In the genomic region with DNA sequence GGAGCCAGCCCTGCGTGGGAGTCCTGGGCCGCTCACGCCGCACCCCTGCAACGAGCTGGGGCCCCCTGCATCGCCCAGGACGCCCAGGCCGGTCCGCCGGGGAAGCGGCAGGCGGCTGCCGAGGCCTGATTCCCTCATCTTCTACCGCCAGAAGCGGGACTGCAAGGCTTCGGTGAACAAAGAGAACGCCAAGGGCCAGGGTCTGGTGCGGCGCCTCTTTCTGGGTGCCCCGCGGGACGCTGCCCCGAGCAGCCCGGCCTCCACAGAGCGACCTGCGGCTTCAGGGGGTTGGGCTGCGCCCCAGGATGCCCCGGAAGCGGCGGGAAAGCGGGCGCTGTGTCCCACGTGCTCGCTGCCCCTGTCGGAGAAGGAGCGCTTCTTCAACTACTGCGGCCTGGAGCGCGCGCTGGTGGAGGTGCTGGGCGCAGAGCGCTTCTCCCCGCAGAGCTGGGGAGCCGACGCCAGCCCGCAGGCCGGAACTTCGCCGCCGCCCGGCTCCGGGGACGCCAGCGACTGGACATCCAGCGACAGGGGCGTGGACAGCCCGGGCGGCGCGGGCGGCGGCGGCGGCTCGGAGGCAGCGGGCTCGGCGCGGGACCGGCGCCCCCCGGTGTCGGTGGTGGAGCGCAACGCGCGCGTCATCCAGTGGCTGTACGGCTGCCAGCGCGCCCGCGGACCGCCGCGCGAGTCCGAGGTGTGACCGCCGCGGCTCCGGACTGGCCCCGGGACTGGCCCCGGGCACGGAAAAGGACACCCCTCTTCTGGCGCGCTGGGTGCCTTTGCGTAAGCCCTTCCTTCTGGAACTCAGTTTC, we compare ENCODE assay signal across 8 cellular contexts. TPM values are rescaled to one million over a fixed set of nuclear protein-coding genes. Genes with fewer than 3 reads are reported as not detected.
A peak's percentile ranks its signal among the peaks of the same experiment; 100 is the strongest.
DNase-seq lines count a peak whose midpoint lies in the region; ATAC-seq and TF ChIP-seq lines count a peak whose summit lies in the region.

No MANE protein-coding gene starts in this region.

- peaks cover 50% of the 10 kb centered on the region for H3K27me3 Mint-ChIP-seq in CD4-positive, CD25-positive, alpha-beta regulatory T cell
- H3K27me3 Mint-ChIP-seq in IgD-negative memory B cell (peaks cover 29% of the 10 kb centered on the region), WTC11 (ENCODE audit: low read depth) (peaks cover 92% of the 10 kb centered on the region)

- no peaks in the 10 kb centered on the region for H3K36me3 Mint-ChIP-seq in CD4-positive, CD25-positive, alpha-beta regulatory T cell
- H3K36me3 Mint-ChIP-seq in IgD-negative memory B cell: peaks cover 2% of the 10 kb centered on the region
- no peaks in the 10 kb centered on the region for H3K36me3 Mint-ChIP-seq in WTC11

- no peak for TF ChIP-seq POLR2A in lower leg skin (IDR thresholded peaks at IDR 0.05)

- 3 to 15% methylated on average over 12 to 69 of the region's 98 CpGs for WGBS in lower leg skin, 2 donors

- peak; percentile 16 to 37 for ATAC-seq in CD4-positive, CD25-positive, alpha-beta regulatory T cell (ENCODE audit: low read depth in 2 of 2)
- ATAC-seq in WTC11 (peak; percentile 4; the same call in 1 of the 2 replicates), HG02870 (IDR thresholded peaks at IDR 0.05; ENCODE audit: unreplicated experiment) (no peak), HG03354 (IDR thresholded peaks at IDR 0.05; ENCODE audit: poor library complexity, severe bottlenecking, unreplicated experiment) (no peak)

- H3K27me3 ChIP-seq in CD4-positive, CD25-positive, alpha-beta regulatory T cell (ENCODE audit: control insufficient read depth, insufficient read depth, low read length): peaks cover 10% of the 10 kb centered on the region

- peak in 1 of 3 donors; percentile 56 for DNase-seq in CD4-positive, CD25-positive, alpha-beta regulatory T cell
- peak; percentile 64 for DNase-seq in WTC11 (ENCODE audit: low spot score)
- peak; percentile 83 for DNase-seq in ecto neural progenitor cell (ENCODE audit: low spot score)
- no peak for DNase-seq in lower leg skin (ENCODE audit: low spot score in 2 of 2)
- peak; percentile 14 for DNase-seq in stimulated activated CD8-positive, alpha-beta memory T cell treated with anti-CD3 and anti-CD28 coated beads, Interleukin-12 subunit alpha, Interleukin-12 subunit beta, amount 100 ng/mL, for 24 hours (ENCODE audit: extremely low read depth)

- peak overlapping the region in 3 of 4 donors; percentile 66 to 76 (median 72) for H3K4me3 Mint-ChIP-seq in CD4-positive, CD25-positive, alpha-beta regulatory T cell
- H3K4me3 Mint-ChIP-seq in IgD-negative memory B cell (peak overlapping the region in 3 of 4 donors; percentile 43 to 90 (median 58)), WTC11 (peak overlapping the region; percentile 74)

- H3K4me3 ChIP-seq in CD4-positive, CD25-positive, alpha-beta regulatory T cell (ENCODE audit: low read depth, low read length): no peak overlapping the region
- peak overlapping the region; percentile 23 for H3K4me3 ChIP-seq in lower leg skin (ENCODE audit: low read depth, poor library complexity, severe bottlenecking)

- intact Hi-C loops in lower leg skin (cut with DNase I; ENCODE audit: low total_unique reads): no loop called here

- H3K4me1 Mint-ChIP-seq in CD4-positive, CD25-positive, alpha-beta regulatory T cell: peaks cover 0 to 20% (median 5%) of the 10 kb centered on the region in 4 donors
- peaks cover 0 to 7% (median 3%) of the 10 kb centered on the region in 3 donors for H3K4me1 Mint-ChIP-seq in IgD-negative memory B cell
- H3K4me1 Mint-ChIP-seq in WTC11: peaks cover 56% of the 10 kb centered on the region

- H3K36me3 ChIP-seq in CD4-positive, CD25-positive, alpha-beta regulatory T cell (ENCODE audit: control insufficient read depth, insufficient read depth, low read length): no peaks in the 10 kb centered on the region

- no peak overlapping the region for H3K27ac ChIP-seq in CD4-positive, CD25-positive, alpha-beta regulatory T cell (ENCODE audit: insufficient read depth, low read length, poor library complexity, severe bottlenecking)

- H3K9me3 ChIP-seq in CD4-positive, CD25-positive, alpha-beta regulatory T cell (ENCODE audit: control insufficient read depth in 2 of 2, low read length in 2 of 2): no peaks in the 10 kb centered on the region

- H3K4me1 ChIP-seq in CD4-positive, CD25-positive, alpha-beta regulatory T cell (ENCODE audit: control insufficient read depth, insufficient read depth, low read length, poor library complexity, severe bottlenecking): peaks cover 28% of the 10 kb centered on the region

- CTCF ChIA-PET in WTC11 (lab: Charles Lee): interaction anchor here (0.7 to 2.0 kb wide), 9 partner anchors 8 to 235 kb away, joined by 3 to 11 read pairs (median 4); a partner anchor contains a TSS

- H3K27ac Mint-ChIP-seq in CD4-positive, CD25-positive, alpha-beta regulatory T cell: no peak overlapping the region
- H3K27ac Mint-ChIP-seq in IgD-negative memory B cell (no peak overlapping the region), WTC11 (no peak overlapping the region)

- H3K9me3 Mint-ChIP-seq in CD4-positive, CD25-positive, alpha-beta regulatory T cell: no peaks in the 10 kb centered on the region
- H3K9me3 Mint-ChIP-seq in IgD-negative memory B cell (no peaks in the 10 kb centered on the region), WTC11 (no peaks in the 10 kb centered on the region)

- TF ChIP-seq CTCF in WTC11 (IDR thresholded peaks at IDR 0.05) (no peak), lower leg skin (IDR thresholded peaks at IDR 0.05) (no peak)

- POLR2A ChIA-PET in WTC11 (lab: Charles Lee): no interaction called here

TF ChIP-seq in WTC11, 78 proteins besides CTCF, POLR2A, EP300 and RAD21 (continues in another document):
- no peak for TF ChIP-seq ZNF416 (CRISPR knock-in tag; IDR thresholded peaks at IDR 0.05)
- peak; percentile 57; the same call in 1 of the 2 replicates for TF ChIP-seq ESRRA (CRISPR knock-in tag; IDR thresholded peaks at IDR 0.05; ENCODE audit: borderline replicate concordance)
- TF ChIP-seq, protein P1, sequence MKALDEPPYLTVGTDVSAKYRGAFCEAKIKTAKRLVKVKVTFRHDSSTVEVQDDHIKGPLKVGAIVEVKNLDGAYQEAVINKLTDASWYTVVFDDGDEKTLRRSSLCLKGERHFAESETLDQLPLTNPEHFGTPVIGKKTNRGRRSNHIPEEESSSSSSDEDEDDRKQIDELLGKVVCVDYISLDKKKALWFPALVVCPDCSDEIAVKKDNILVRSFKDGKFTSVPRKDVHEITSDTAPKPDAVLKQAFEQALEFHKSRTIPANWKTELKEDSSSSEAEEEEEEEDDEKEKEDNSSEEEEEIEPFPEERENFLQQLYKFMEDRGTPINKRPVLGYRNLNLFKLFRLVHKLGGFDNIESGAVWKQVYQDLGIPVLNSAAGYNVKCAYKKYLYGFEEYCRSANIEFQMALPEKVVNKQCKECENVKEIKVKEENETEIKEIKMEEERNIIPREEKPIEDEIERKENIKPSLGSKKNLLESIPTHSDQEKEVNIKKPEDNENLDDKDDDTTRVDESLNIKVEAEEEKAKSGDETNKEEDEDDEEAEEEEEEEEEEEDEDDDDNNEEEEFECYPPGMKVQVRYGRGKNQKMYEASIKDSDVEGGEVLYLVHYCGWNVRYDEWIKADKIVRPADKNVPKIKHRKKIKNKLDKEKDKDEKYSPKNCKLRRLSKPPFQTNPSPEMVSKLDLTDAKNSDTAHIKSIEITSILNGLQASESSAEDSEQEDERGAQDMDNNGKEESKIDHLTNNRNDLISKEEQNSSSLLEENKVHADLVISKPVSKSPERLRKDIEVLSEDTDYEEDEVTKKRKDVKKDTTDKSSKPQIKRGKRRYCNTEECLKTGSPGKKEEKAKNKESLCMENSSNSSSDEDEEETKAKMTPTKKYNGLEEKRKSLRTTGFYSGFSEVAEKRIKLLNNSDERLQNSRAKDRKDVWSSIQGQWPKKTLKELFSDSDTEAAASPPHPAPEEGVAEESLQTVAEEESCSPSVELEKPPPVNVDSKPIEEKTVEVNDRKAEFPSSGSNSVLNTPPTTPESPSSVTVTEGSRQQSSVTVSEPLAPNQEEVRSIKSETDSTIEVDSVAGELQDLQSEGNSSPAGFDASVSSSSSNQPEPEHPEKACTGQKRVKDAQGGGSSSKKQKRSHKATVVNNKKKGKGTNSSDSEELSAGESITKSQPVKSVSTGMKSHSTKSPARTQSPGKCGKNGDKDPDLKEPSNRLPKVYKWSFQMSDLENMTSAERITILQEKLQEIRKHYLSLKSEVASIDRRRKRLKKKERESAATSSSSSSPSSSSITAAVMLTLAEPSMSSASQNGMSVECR (CRISPR knock-in tag; IDR thresholded peaks at IDR 0.05; ENCODE audit: borderline replicate concordance): peak; percentile 89; the same call in 1 of the 2 replicates
- TF ChIP-seq, protein P2, sequence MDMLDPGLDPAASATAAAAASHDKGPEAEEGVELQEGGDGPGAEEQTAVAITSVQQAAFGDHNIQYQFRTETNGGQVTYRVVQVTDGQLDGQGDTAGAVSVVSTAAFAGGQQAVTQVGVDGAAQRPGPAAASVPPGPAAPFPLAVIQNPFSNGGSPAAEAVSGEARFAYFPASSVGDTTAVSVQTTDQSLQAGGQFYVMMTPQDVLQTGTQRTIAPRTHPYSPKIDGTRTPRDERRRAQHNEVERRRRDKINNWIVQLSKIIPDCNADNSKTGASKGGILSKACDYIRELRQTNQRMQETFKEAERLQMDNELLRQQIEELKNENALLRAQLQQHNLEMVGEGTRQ (CRISPR knock-in tag; IDR thresholded peaks at IDR 0.05): peak; percentile 41; the same call in 1 of the 2 replicates

RNA-seq across cellular contexts. Expression of a gene that starts 2.7 kb away (rescaled TPM):
- total RNA-seq in CD4-positive, CD25-positive, alpha-beta regulatory T cell: not detected
- not detected for polyA plus RNA-seq in CD4-positive, CD25-positive, alpha-beta regulatory T cell
- polyA plus RNA-seq in IgD-negative memory B cell: not detected
- total RNA-seq in WTC11 (2021): 0.37 to 0.55 TPM (median 0.53 TPM) in 3 replicates
- total RNA-seq in lower leg skin: 1 to 10 TPM in 3 of 4 donors, under 1 TPM in 1; 0.57 to 9.1 (median 3.2) TPM

RNA-seq across cellular contexts. Expression of a gene that starts 7.1 kb away (rescaled TPM):
- not detected for total RNA-seq in CD4-positive, CD25-positive, alpha-beta regulatory T cell
- not detected for polyA plus RNA-seq in CD4-positive, CD25-positive, alpha-beta regulatory T cell
- not detected for polyA plus RNA-seq in IgD-negative memory B cell
- total RNA-seq in WTC11 (2021) (not detected in 3 replicates), lower leg skin (not detected)

RNA-seq across cellular contexts. Expression of a gene that starts 8.1 kb away (rescaled TPM):
- 16.8 TPM for total RNA-seq in CD4-positive, CD25-positive, alpha-beta regulatory T cell
- 10 to 100 TPM; 40.3 to 65.6 (median 47.5) TPM for polyA plus RNA-seq in CD4-positive, CD25-positive, alpha-beta regulatory T cell
- 43.7 TPM for polyA plus RNA-seq in IgD-negative memory B cell
- 39.6 to 49.1 TPM (median 43.3 TPM) in 3 replicates for total RNA-seq in WTC11 (2021)
- 10 to 100 TPM; 17.4 to 49.3 (median 31.4) TPM for total RNA-seq in lower leg skin

RNA-seq across cellular contexts. Expression of a gene that starts 10.0 kb away (rescaled TPM):
- total RNA-seq in CD4-positive, CD25-positive, alpha-beta regulatory T cell: not detected
- polyA plus RNA-seq in CD4-positive, CD25-positive, alpha-beta regulatory T cell: 1 to 10 TPM in 2 of 4 donors, under 1 TPM in 1, not detected in 1; 0.53 to 1.3 (median 1.1) TPM
- polyA plus RNA-seq in IgD-negative memory B cell: 0.61 TPM
- total RNA-seq in WTC11 (2021): not detected in 3 replicates
- not detected for total RNA-seq in lower leg skin

RNA-seq across cellular contexts. Expression of a gene that starts 15.7 kb away (rescaled TPM):
- 7.0 TPM for total RNA-seq in CD4-positive, CD25-positive, alpha-beta regulatory T cell
- polyA plus RNA-seq in CD4-positive, CD25-positive, alpha-beta regulatory T cell: 1 to 10 TPM in 3 of 4 donors, under 1 TPM in 1; 0.53 to 2.9 (median 2.1) TPM
- polyA plus RNA-seq in IgD-negative memory B cell: 2.2 TPM
- total RNA-seq in WTC11 (2021) (18.0 to 20.5 TPM (median 19.7 TPM) in 3 replicates), lower leg skin (10 to 100 TPM; 16.8 to 71.4 (median 45.0) TPM)

Comparison
In these comparisons a context has a peak if more than half of its experiments do, and no peak if none do; other contexts are left out.
1. ATAC-seq: peak in CD4-positive, CD25-positive, alpha-beta regulatory T cell (2 of 2) and WTC11 (single experiment); none in HG02870 (single experiment) and HG03354 (single experiment).
2. DNase-seq: peak in WTC11 (single experiment), ecto neural progenitor cell (single experiment) and stimulated activated CD8-positive, alpha-beta memory T cell treated with anti-CD3 and anti-CD28 coated beads, Interleukin-12 subunit alpha, Interleukin-12 subunit beta, amount 100 ng/mL, for 24 hours (single experiment); none in lower leg skin (0 of 2).
3. Peak in every context shown above with its lines, with median percentiles within 50 percentile points of each other: H3K4me3 Mint-ChIP-seq.